ENCODE assay signal across 9 cellular contexts in genomic region chr4:10893417-10893816, GRCh38.
A peak's percentile ranks its signal among the peaks of the same experiment; 100 is the strongest.
DNase-seq lines count a peak whose midpoint lies in the region; ATAC-seq, FAIRE-seq and TF ChIP-seq lines count a peak whose summit lies in the region.
"Had no signal": no experiment of that assay in that cellular context is flagged by ENCODE, and none has a peak within 500 bp of the region (broad histone marks: within the 10 kb centered on the region; RNA-seq: fewer than 3 reads in every experiment).

No MANE protein-coding gene starts in this region.

- peak; percentile 50 for TF ChIP-seq CTCF in fibroblast of pulmonary artery (IDR thresholded peaks at IDR 0.05; ENCODE audit: low read length, missing control alignments)

- H3K27me3 Mint-ChIP-seq in activated T-helper 2 cell treated with anti-CD3 and anti-CD28 coated beads, Interferon-gamma antibody, Interleukin-2, Interleukin-4, amounts not matched to agents 10 μg/mL and 5 μg/mL and 100 μg/mL, durations not matched to agents 14 hours and 24 hours and 36 hours (ENCODE audit: low read depth) = peaks cover 4% of the 10 kb centered on the region

- peak; percentile 28 for DNase-seq in DMS 273 (lab: John Stamatoyannopoulos, UW; ENCODE audit: unreplicated experiment)
- no peak for DNase-seq in GM19239 (ENCODE audit: insufficient read length, low spot score)
- DNase-seq in fibroblast of pulmonary artery (ENCODE audit: low read depth) = no peak
- DNase-seq in HuH-7 (ENCODE audit: low spot score) = no peak
- no peak for DNase-seq in stimulated activated CD4-positive, alpha-beta T cell treated with anti-CD3 and anti-CD28 coated beads, Interleukin-4, amount 100 ng/mL, for 4 hours
- DNase-seq in amniotic stem cell (lab: John Stamatoyannopoulos, UW) = no peak
- DNase-seq in activated T-helper 2 cell treated with anti-CD3 and anti-CD28 coated beads, Interferon-gamma antibody, Interleukin-2, Interleukin-4, amounts not matched to agents 10 μg/mL and 5 μg/mL and 100 μg/mL, durations not matched to agents 14 hours and 24 hours and 36 hours (ENCODE audit: low spot score) = no peak
- DNase-seq: left colon had no signal

- no peaks in the 10 kb centered on the region for H3K36me3 Mint-ChIP-seq in activated T-helper 2 cell treated with anti-CD3 and anti-CD28 coated beads, Interferon-gamma antibody, Interleukin-2, Interleukin-4, amounts not matched to agents 10 μg/mL and 5 μg/mL and 100 μg/mL, durations not matched to agents 14 hours and 24 hours and 36 hours (ENCODE audit: low read depth)

- H3K4me1 Mint-ChIP-seq in activated T-helper 2 cell treated with anti-CD3 and anti-CD28 coated beads, Interferon-gamma antibody, Interleukin-2, Interleukin-4, amounts not matched to agents 10 μg/mL and 5 μg/mL and 100 μg/mL, durations not matched to agents 14 hours and 24 hours and 36 hours (ENCODE audit: low read depth) = peaks cover 22% of the 10 kb centered on the region

- intact Hi-C loops in activated T-helper 2 cell treated with anti-CD3 and anti-CD28 coated beads, Interferon-gamma antibody, Interleukin-2, Interleukin-4, amounts not matched to agents 10 μg/mL and 5 μg/mL and 100 μg/mL, durations not matched to agents 14 hours and 24 hours and 36 hours (cut with micrococcal nuclease) = loop anchor here (5.0 to 10.0 kb wide), 4 partner anchors 61 to 309 kb away; no protein-coding TSS in a partner anchor

- FAIRE-seq in GM19239 (lab: Jason Lieb, UNC) = peak; percentile 86

- H3K27ac Mint-ChIP-seq in activated T-helper 2 cell treated with anti-CD3 and anti-CD28 coated beads, Interferon-gamma antibody, Interleukin-2, Interleukin-4, amounts not matched to agents 10 μg/mL and 5 μg/mL and 100 μg/mL, durations not matched to agents 14 hours and 24 hours and 36 hours = no peak overlapping the region

- H3K4me3 ChIP-seq in fibroblast of pulmonary artery (replicated peaks; ENCODE audit: low read depth, low read length) = no peak overlapping the region

- H3K4me3 Mint-ChIP-seq in activated T-helper 2 cell treated with anti-CD3 and anti-CD28 coated beads, Interferon-gamma antibody, Interleukin-2, Interleukin-4, amounts not matched to agents 10 μg/mL and 5 μg/mL and 100 μg/mL, durations not matched to agents 14 hours and 24 hours and 36 hours (ENCODE audit: low read depth) = no peak overlapping the region

- peak; percentile 68 for ATAC-seq in HG03565 (IDR thresholded peaks at IDR 0.05; ENCODE audit: unreplicated experiment)
- ATAC-seq: left colon had no signal

- H3K9me3 Mint-ChIP-seq in activated T-helper 2 cell treated with anti-CD3 and anti-CD28 coated beads, Interferon-gamma antibody, Interleukin-2, Interleukin-4, amounts not matched to agents 10 μg/mL and 5 μg/mL and 100 μg/mL, durations not matched to agents 14 hours and 24 hours and 36 hours = no peaks in the 10 kb centered on the region
